In genomic region chr17:36127882-36128369, GRCh38 we compare ENCODE assay signal across 27 cellular contexts. TPM values are rescaled to one million over a fixed set of nuclear protein-coding genes. Genes with fewer than 3 reads are reported as not detected.
A peak's percentile ranks its signal among the peaks of the same experiment; 100 is the strongest.
DNase-seq lines count a peak whose midpoint lies in the region; ATAC-seq and TF ChIP-seq lines count a peak whose summit lies in the region.
"Had no signal": no experiment of that assay in that cellular context is flagged by ENCODE, and none has a peak within 500 bp of the region (broad histone marks: within the 10 kb centered on the region; RNA-seq: fewer than 3 reads in every experiment).

No MANE protein-coding gene starts in this region.

- 92 to 93% methylated on average over 6 of the region's 6 CpGs for WGBS in thyroid gland, 2 donors

- peaks cover 0 to 11% of the 10 kb centered on the region in 2 donors for H3K4me1 ChIP-seq in thyroid gland
- H3K4me1 ChIP-seq: lower lobe of right lung, psoas muscle had no signal

- no peaks in the 10 kb centered on the region for H3K9me3 ChIP-seq in thyroid gland

- H3K27me3 Mint-ChIP-seq in central memory CD8-positive, alpha-beta T cell, result no peaks in the 10 kb centered on the region
- H3K27me3 Mint-ChIP-seq in activated T-helper 17 cell treated with anti-CD3 and anti-CD28 coated beads, Interleukin-2, amount 50 U/mL, for 72 hours, result peaks cover 28% of the 10 kb centered on the region

- peaks cover 61% of the 10 kb centered on the region for H3K4me1 Mint-ChIP-seq in central memory CD8-positive, alpha-beta T cell
- no peaks in the 10 kb centered on the region for H3K4me1 Mint-ChIP-seq in activated T-helper 17 cell treated with anti-CD3 and anti-CD28 coated beads, Interleukin-2, amount 50 U/mL, for 72 hours
- H3K4me1 Mint-ChIP-seq: activated CD4-positive, alpha-beta T cell treated with anti-CD3 and anti-CD28 coated beads, Interleukin-2, amount 10 ng/mL, durations not matched to agents 24 days and 14 days; activated naive CD8-positive, alpha-beta T cell treated with anti-CD3 and anti-CD28 coated beads, Interleukin-2, amount 10 ng/mL, durations not matched to agents 7 days and 5 days had no signal

- intact Hi-C loops in thyroid gland (cut with DNase I), result no loop called here

- no peak overlapping the region for H3K27ac ChIP-seq in thyroid gland
- H3K27ac ChIP-seq: GM23248, HL-60, lower lobe of right lung, neutrophil, psoas muscle, thoracic aorta had no signal

- H3K4me3 ChIP-seq in thyroid gland (replicated peaks in 1 of 3), result no peak overlapping the region
- H3K4me3 ChIP-seq: GM23248, lower lobe of right lung, psoas muscle, thoracic aorta had no signal

- H3K36me3 Mint-ChIP-seq in central memory CD8-positive, alpha-beta T cell (ENCODE audit: insufficient read depth), result peaks cover 11% of the 10 kb centered on the region
- H3K36me3 Mint-ChIP-seq in activated T-helper 17 cell treated with anti-CD3 and anti-CD28 coated beads, Interleukin-2, amount 50 U/mL, for 72 hours (ENCODE audit: low read depth), result no peaks in the 10 kb centered on the region
- H3K36me3 Mint-ChIP-seq: CD8-positive, alpha-beta T cell had no signal

- no peak for TF ChIP-seq POLR2A in thyroid gland (IDR thresholded peaks at IDR 0.05)

- peak overlapping the region; percentile 60 for H3K4me3 Mint-ChIP-seq in central memory CD8-positive, alpha-beta T cell
- H3K4me3 Mint-ChIP-seq in activated T-helper 17 cell treated with anti-CD3 and anti-CD28 coated beads, Interleukin-2, amount 50 U/mL, for 72 hours, result no peak overlapping the region
- H3K4me3 Mint-ChIP-seq: activated CD4-positive, alpha-beta T cell treated with anti-CD3 and anti-CD28 coated beads, Interleukin-2, amount 10 ng/mL, durations not matched to agents 24 days and 14 days; activated naive CD8-positive, alpha-beta T cell treated with anti-CD3 and anti-CD28 coated beads, Interleukin-2, amount 10 ng/mL, durations not matched to agents 7 days and 5 days; CD8-positive, alpha-beta T cell had no signal

- peak; percentile 2 for ATAC-seq in GM19324 (IDR thresholded peaks at IDR 0.05; ENCODE audit: low FRiP score, unreplicated experiment)
- ATAC-seq in central memory CD8-positive, alpha-beta T cell (replicated peaks; ENCODE audit: extremely low read depth, poor library complexity, severe bottlenecking), result no peak
- ATAC-seq in activated T-helper 17 cell treated with anti-CD3 and anti-CD28 coated beads, Interleukin-2, amount 50 U/mL, for 72 hours (replicated peaks), result no peak
- ATAC-seq: CD8-positive, alpha-beta T cell; PC-3 had no signal

- DNase-seq in NOMO-1 (lab: John Stamatoyannopoulos, UW; ENCODE audit: unreplicated experiment in 2 of 2) (peak; percentile 6 to 52), pons (ENCODE audit: low spot score) (peak; percentile 31), thyroid gland (no peak)
- no peak for DNase-seq in central memory CD8-positive, alpha-beta T cell (ENCODE audit: low spot score in 2 of 2)
- DNase-seq in stimulated activated CD4-positive, alpha-beta T cell treated with anti-CD3 and anti-CD28 coated beads, Interleukin-12 subunit alpha, Interleukin-12 subunit beta, amount 100 ng/mL, for 4 hours, result no peak
- no peak for DNase-seq in activated CD8-positive, alpha-beta memory T cell treated with anti-CD3 and anti-CD28 coated beads for 24 hours
- DNase-seq: activated CD4-positive, alpha-beta T cell treated with anti-CD3 and anti-CD28 coated beads, Interleukin-2, amount 10 ng/mL, durations not matched to agents 24 days and 14 days; activated naive CD8-positive, alpha-beta T cell treated with anti-CD3 and anti-CD28 coated beads, Interleukin-2, amount 10 ng/mL, durations not matched to agents 7 days and 5 days; CD8-positive, alpha-beta T cell; foreskin melanocyte; GM23248; lower lobe of right lung; NCI-H1436 treated with DMSO at 0.1 percent for 48 hours; NCI-H69; PC-3; psoas muscle; Right ventricle myocardium superior; stimulated activated CD4-positive, alpha-beta T cell treated with anti-CD3 and anti-CD28 coated beads, Interleukin-2, amount 100 ng/mL, for 24 hours; stimulated activated naive CD4-positive, alpha-beta T cell had no signal

- H3K27me3 ChIP-seq in thyroid gland, result no peaks in the 10 kb centered on the region
- H3K27me3 ChIP-seq: neutrophil had no signal

- peaks cover 6% of the 10 kb centered on the region for H3K9me3 Mint-ChIP-seq in central memory CD8-positive, alpha-beta T cell
- H3K9me3 Mint-ChIP-seq in activated T-helper 17 cell treated with anti-CD3 and anti-CD28 coated beads, Interleukin-2, amount 50 U/mL, for 72 hours, result no peaks in the 10 kb centered on the region

- peak overlapping the region; percentile 90 for H3K27ac Mint-ChIP-seq in central memory CD8-positive, alpha-beta T cell (ENCODE audit: low read depth)
- no peak overlapping the region for H3K27ac Mint-ChIP-seq in activated T-helper 17 cell treated with anti-CD3 and anti-CD28 coated beads, Interleukin-2, amount 50 U/mL, for 72 hours
- H3K27ac Mint-ChIP-seq: activated CD4-positive, alpha-beta T cell treated with anti-CD3 and anti-CD28 coated beads, Interleukin-2, amount 10 ng/mL, durations not matched to agents 24 days and 14 days; activated naive CD8-positive, alpha-beta T cell treated with anti-CD3 and anti-CD28 coated beads, Interleukin-2, amount 10 ng/mL, durations not matched to agents 7 days and 5 days; CD8-positive, alpha-beta T cell had no signal

- no peaks in the 10 kb centered on the region for H3K36me3 ChIP-seq in thyroid gland
- H3K36me3 ChIP-seq: lower lobe of right lung, neutrophil, thoracic aorta had no signal

- TF ChIP-seq CTCF in thyroid gland (IDR thresholded peaks at IDR 0.05), result no peak

RNA-seq across cellular contexts. Expression of gene CCL4, which starts 24.3 kb away (rescaled TPM):
- 10 to 100 TPM; 26.1 to 73.9 TPM for total RNA-seq in activated T-helper 17 cell treated with anti-CD3 and anti-CD28 coated beads, Interleukin-2, amount 50 U/mL, for 72 hours
- total RNA-seq in thyroid gland, result 1 to 10 TPM in 2 of 4 donors, under 1 TPM in 1, not detected in 1; 0.78 to 4.3 (median 2.7) TPM
- total RNA-seq: esophagus mucosa, GM23248, kidney epithelial cell, PC-3 had no signal

RNA-seq across cellular contexts. Expression of gene CCL3, which starts 38.0 kb away (rescaled TPM):
- total RNA-seq in activated T-helper 17 cell treated with anti-CD3 and anti-CD28 coated beads, Interleukin-2, amount 50 U/mL, for 72 hours, result 100 to 1,000 TPM in 1 of 2 donors, 10 to 100 TPM in 1; 75.4 to 108 TPM
- 1 to 10 TPM in 2 of 4 donors, not detected in 2; 1.7 to 3.9 TPM for total RNA-seq in thyroid gland
- total RNA-seq: esophagus mucosa, GM23248, PC-3 had no signal

RNA-seq across cellular contexts. Expression of gene TBC1D3B, which starts 48.5 kb away (rescaled TPM):
- total RNA-seq in activated T-helper 17 cell treated with anti-CD3 and anti-CD28 coated beads, Interleukin-2, amount 50 U/mL, for 72 hours, result 10 to 100 TPM in 1 of 2 donors, 1 to 10 TPM in 1; 6.1 to 24.0 TPM
- total RNA-seq in thyroid gland, result 1 to 10 TPM in 1 of 4 donors, not detected in 3; 3.9 TPM
- total RNA-seq: GM23248, kidney epithelial cell, skeletal muscle tissue had no signal

Comparison
In these comparisons a context has a peak if more than half of its experiments do, and no peak if none do; other contexts are left out.
1. DNase-seq: peak in NOMO-1 (2 of 2) and pons (single experiment); none in central memory CD8-positive, alpha-beta T cell (0 of 2), stimulated activated CD4-positive, alpha-beta T cell treated with anti-CD3 and anti-CD28 coated beads, Interleukin-12 subunit alpha, Interleukin-12 subunit beta, amount 100 ng/mL, for 4 hours (single experiment), activated CD8-positive, alpha-beta memory T cell treated with anti-CD3 and anti-CD28 coated beads for 24 hours (single experiment) and thyroid gland (0 of 2).
2. RNA of gene CCL4, which starts 24.3 kb away (total RNA-seq): 26.1 to 73.9 TPM in activated T-helper 17 cell treated with anti-CD3 and anti-CD28 coated beads, Interleukin-2, amount 50 U/mL, for 72 hours; 0.78 to 4.3 TPM in thyroid gland; every median in the first group is over 4 times any median in the second.
3. RNA of gene CCL3, which starts 38.0 kb away (total RNA-seq): 75.4 to 108 TPM in activated T-helper 17 cell treated with anti-CD3 and anti-CD28 coated beads, Interleukin-2, amount 50 U/mL, for 72 hours; 1.7 to 3.9 TPM in thyroid gland; every median in the first group is over 10 times any median in the second.